15 cellular contexts compared by ENCODE assay signal in genomic region chr6:118712955-118713354, GRCh38.
A peak's percentile ranks its signal among the peaks of the same experiment; 100 is the strongest.
DNase-seq lines count a peak whose midpoint lies in the region; ATAC-seq and TF ChIP-seq lines count a peak whose summit lies in the region.
"Had no signal": no experiment of that assay in that cellular context is flagged by ENCODE, and none has a peak within 500 bp of the region (broad histone marks: within the 10 kb centered on the region; RNA-seq: fewer than 3 reads in every experiment).

No MANE protein-coding gene starts in this region.

- H4K8ac ChIP-seq in IMR-90 (ENCODE audit: low read depth in 2 of 2, low read length in 2 of 2) (peak overlapping the region in 1 of 2 experiments; percentile 44; a peak in 1 of 4 replicates), mesendoderm (ENCODE audit: low read depth, low read length) (no peak overlapping the region)

- no peak overlapping the region for H2AK9ac ChIP-seq in IMR-90 (replicated peaks; ENCODE audit: low read depth, low read length, poor library complexity)

- no peaks in the 10 kb centered on the region for H3K79me2 ChIP-seq in mesendoderm (ENCODE audit: control insufficient read depth, insufficient read depth, low read length)
- H3K79me2 ChIP-seq: hepatocyte had no signal

- CTCF ChIA-PET in BJ (lab: Yijun Ruan, JAX) (interaction anchor here (0.7 to 1.5 kb wide), 3 partner anchors 18 to 87 kb away, joined by 3 to 4 read pairs (median 3); no protein-coding TSS in a partner anchor), IMR-90 (lab: Yijun Ruan, JAX) (no interaction called here)

- no peak overlapping the region for H2BK5ac ChIP-seq in IMR-90 (ENCODE audit: low read depth, low read length, poor library complexity, severe bottlenecking)
- no peak overlapping the region for H2BK5ac ChIP-seq in mesendoderm (ENCODE audit: low read length)

- H3K27me3 ChIP-seq in BJ (ENCODE audit: control insufficient read depth, insufficient read depth, low read length) (no peaks in the 10 kb centered on the region), IMR-90 (ENCODE audit: control insufficient read depth, insufficient read depth, low read length) (no peaks in the 10 kb centered on the region), mesendoderm (ENCODE audit: insufficient read depth, low read length, poor library complexity) (no peaks in the 10 kb centered on the region)
- H3K27me3 ChIP-seq: hepatocyte, tibial nerve had no signal

- no peak overlapping the region for H3K4me3 ChIP-seq in BJ (ENCODE audit: low read depth, low read length)
- no peak overlapping the region for H3K4me3 ChIP-seq in IMR-90 (ENCODE audit: insufficient read depth, low read depth, low read length)
- H3K4me3 ChIP-seq in mesendoderm (ENCODE audit: low read length) = no peak overlapping the region
- H3K4me3 ChIP-seq: GM23338, hepatocyte, tibial nerve had no signal

- peak overlapping the region; percentile 69 for H2AFZ ChIP-seq in IMR-90 (replicated peaks; ENCODE audit: low read length, poor library complexity)
- H2AFZ ChIP-seq: GM23338, hepatocyte had no signal

- no peak overlapping the region for H3K56ac ChIP-seq in IMR-90 (ENCODE audit: extremely low read depth, insufficient read depth, low read length)
- H3K56ac ChIP-seq in mesendoderm (ENCODE audit: low read length) = peak overlapping the region; percentile 9

- no peak overlapping the region for H3K14ac ChIP-seq in IMR-90 (replicated peaks; ENCODE audit: low read depth, low read length)

- no peak overlapping the region for H3K4me2 ChIP-seq in IMR-90 (ENCODE audit: low read depth, low read length)
- no peak overlapping the region for H3K4me2 ChIP-seq in mesendoderm (ENCODE audit: low read length)
- H3K4me2 ChIP-seq: GM23338, hepatocyte had no signal

- peak overlapping the region; percentile 27; the same call in 1 of the 2 replicates for H3K4ac ChIP-seq in IMR-90 (ENCODE audit: low read depth, low read length)
- no peak overlapping the region for H3K4ac ChIP-seq in mesendoderm (ENCODE audit: low read depth, low read length)

- H3K9me3 ChIP-seq in IMR-90 (ENCODE audit: control insufficient read depth, insufficient read depth, low read length) = no peaks in the 10 kb centered on the region
- H3K9me3 ChIP-seq: tibial nerve had no signal

- in situ Hi-C loops in IMR-90 (cut with MboI; ENCODE audit: low sequenced_read_pairs) = no loop called here

- no peak overlapping the region for H2BK15ac ChIP-seq in IMR-90 (ENCODE audit: low read depth, low read length)
- no peak overlapping the region for H2BK15ac ChIP-seq in mesendoderm (replicated peaks; ENCODE audit: low read depth)

- H3K18ac ChIP-seq in IMR-90 (ENCODE audit: low read depth, low read length) (no peak overlapping the region), mesendoderm (ENCODE audit: low read length) (no peak overlapping the region)

- H3K23ac ChIP-seq in IMR-90 (ENCODE audit: low read depth, low read length) = no peak overlapping the region
- no peak overlapping the region for H3K23ac ChIP-seq in mesendoderm (ENCODE audit: low read length)

- 34% methylated on average over 2 of the region's 3 CpGs; no CpG with 5 or more reads in 1 of the 2 experiments for WGBS in IMR-90 (ENCODE audit: extremely low coverage in 2 of 2, insufficient read length in 1 of 2), 2 experiments
- WGBS in mesendoderm (ENCODE audit: extremely low coverage, insufficient coverage, low lambda C conversion rate) = no CpG with 5 or more reads among the region's 3 CpGs

- no peak for ATAC-seq in IMR-90 (ENCODE audit: low read depth)
- ATAC-seq in HG02623 (IDR thresholded peaks at IDR 0.05; ENCODE audit: unreplicated experiment) = no peak
- no peak for ATAC-seq in GM21367 (IDR thresholded peaks at IDR 0.05; ENCODE audit: unreplicated experiment)
- ATAC-seq in HG03521 (IDR thresholded peaks at IDR 0.05; ENCODE audit: unreplicated experiment) = no peak
- no peak for ATAC-seq in left lobe of liver
- ATAC-seq: GM23338 had no signal

- H2BK120ac ChIP-seq in IMR-90 (ENCODE audit: low read depth, low read length) (no peak overlapping the region), mesendoderm (ENCODE audit: low read depth, low read length) (no peak overlapping the region)

- POLR2A ChIA-PET in BJ (lab: Charles Lee) = interaction anchor here (0.6 kb wide), 1 partner anchor 182 kb away, joined by 3 read pairs; no protein-coding TSS in a partner anchor
- POLR2A ChIA-PET in IMR-90 (lab: Charles Lee; ENCODE audit: unreplicated experiment) = no interaction called here

- DNase-seq in BJ (ENCODE audit: low read depth) (peak; percentile 12), IMR-90 (peak; percentile 44), astrocyte of the hippocampus (ENCODE audit: low read depth, low spot score) (peak; percentile 36), mesendoderm (no peak), left lobe of liver (ENCODE audit: low spot score) (no peak)
- DNase-seq: activated CD4-positive, CD25-positive, alpha-beta regulatory T cell; KG1; retina had no signal

- no peaks in the 10 kb centered on the region for H3K4me1 ChIP-seq in IMR-90 (ENCODE audit: control insufficient read depth, insufficient read depth, low read length)
- peaks cover 5% of the 10 kb centered on the region for H3K4me1 ChIP-seq in mesendoderm (ENCODE audit: control insufficient read depth, low read depth, low read length)

- H2AK5ac ChIP-seq in IMR-90 (ENCODE audit: low read depth, low read length) (no peak overlapping the region; the same call in 1 of the 2 replicates), mesendoderm (ENCODE audit: low read length) (peak overlapping the region; percentile 80)

- H3K36me3 ChIP-seq in BJ (ENCODE audit: control insufficient read depth, insufficient read depth, low read length) (no peaks in the 10 kb centered on the region), IMR-90 (ENCODE audit: control insufficient read depth, insufficient read depth, low read length) (no peaks in the 10 kb centered on the region), mesendoderm (ENCODE audit: control insufficient read depth, insufficient read depth, low read length) (no peaks in the 10 kb centered on the region)
- H3K36me3 ChIP-seq: tibial nerve had no signal

- TF ChIP-seq POLR2A in IMR-90 (IDR thresholded peaks at IDR 0.05; ENCODE audit: low read depth, low read length) = no peak

- H2BK20ac ChIP-seq in IMR-90 (ENCODE audit: low read depth, low read length) = no peak overlapping the region

- H3K9me1 ChIP-seq in IMR-90 (ENCODE audit: insufficient read depth, low read length) = peaks cover 3% of the 10 kb centered on the region; the same call in 1 of the 2 replicates

- H4K20me1 ChIP-seq in IMR-90 (ENCODE audit: insufficient read depth, low read length) = no peaks in the 10 kb centered on the region

- peaks cover 0 to 3% of the 10 kb centered on the region in 2 experiments; a peak in 1 of 4 replicates for H3K79me1 ChIP-seq in IMR-90 (ENCODE audit: low read depth in 1 of 2, low read length in 2 of 2)
- H3K79me1 ChIP-seq in mesendoderm (ENCODE audit: low read length) = no peaks in the 10 kb centered on the region

- H3K9ac ChIP-seq in IMR-90 (ENCODE audit: low read depth, low read length) (no peak overlapping the region), mesendoderm (ENCODE audit: low read length) (no peak overlapping the region)

- intact Hi-C loops in IMR-90 (cut with micrococcal nuclease) = no loop called here

- TF ChIP-seq RAD21 in IMR-90 (IDR thresholded peaks at IDR 0.05; ENCODE audit: low read length) = no peak

- H4K5ac ChIP-seq in IMR-90 (ENCODE audit: low read depth, low read length) (no peak overlapping the region), mesendoderm (ENCODE audit: low read length) (no peak overlapping the region)

- no peak overlapping the region for H4K91ac ChIP-seq in IMR-90 (ENCODE audit: insufficient read depth, low read depth, low read length)

- BruUV-seq in IMR-90 (replicated peaks; lab: Mats Ljungman, UMichigan) = no TSS peak

- dilution Hi-C loops in IMR-90 (cut with HindIII; ENCODE audit: low sequenced_read_pairs, unreplicated experiment) = no loop called here

- no peak for TF ChIP-seq CTCF in BJ (IDR thresholded peaks at IDR 0.05; ENCODE audit: insufficient read depth, low read depth, low read length)
- TF ChIP-seq CTCF in IMR-90 (conservative IDR thresholded peaks at IDR 0.05; ENCODE audit: low read depth, low read length) = no peak

- H3K27ac ChIP-seq in IMR-90 (ENCODE audit: insufficient read depth, low read length) (no peak overlapping the region), mesendoderm (ENCODE audit: low read depth, low read length) (no peak overlapping the region)
- H3K27ac ChIP-seq: C4-2B, hepatocyte, tibial nerve had no signal

TF ChIP-seq in IMR-90, 13 proteins besides CTCF, POLR2A, EP300 and RAD21 (continues in another document):
- no peak for TF ChIP-seq CEBPB (IDR thresholded peaks at IDR 0.05; ENCODE audit: low read depth, low read length)
- TF ChIP-seq CHD1 (IDR thresholded peaks at IDR 0.05; ENCODE audit: low read depth, low read length) = no peak
- TF ChIP-seq ELK1 (IDR thresholded peaks at IDR 0.05; ENCODE audit: borderline replicate concordance, low read depth, low read length) = no peak
- no peak for TF ChIP-seq FOS (IDR thresholded peaks at IDR 0.05; ENCODE audit: low read depth, low read length)
- no peak for TF ChIP-seq MXI1 (IDR thresholded peaks at IDR 0.05; ENCODE audit: borderline replicate concordance, low read depth, low read length)
- no peak for TF ChIP-seq SMC3 (IDR thresholded peaks at IDR 0.05; ENCODE audit: low read depth, low read length)
- no peak for TF ChIP-seq USF2 (IDR thresholded peaks at IDR 0.05; ENCODE audit: low read depth, low read length)
- TF ChIP-seq MAFK (IDR thresholded peaks at IDR 0.05; ENCODE audit: low read depth, low read length) = no peak
- TF ChIP-seq BHLHE40 (IDR thresholded peaks at IDR 0.05; ENCODE audit: low read depth, low read length) = no peak
- no peak for TF ChIP-seq MAZ (IDR thresholded peaks at IDR 0.05; ENCODE audit: borderline replicate concordance, low read depth, low read length)
- no peak for TF ChIP-seq RFX5 (IDR thresholded peaks at IDR 0.05; ENCODE audit: low read depth, low read length)
- TF ChIP-seq RCOR1 (IDR thresholded peaks at IDR 0.05; ENCODE audit: insufficient replicate concordance, low read length) = no peak

Comparison
In these comparisons a context has a peak if more than half of its experiments do, and no peak if none do; other contexts are left out.
1. DNase-seq: peak in BJ (single experiment), IMR-90 (single experiment) and astrocyte of the hippocampus (single experiment); none in mesendoderm (single experiment) and left lobe of liver (single experiment).